In the genomic region with DNA sequence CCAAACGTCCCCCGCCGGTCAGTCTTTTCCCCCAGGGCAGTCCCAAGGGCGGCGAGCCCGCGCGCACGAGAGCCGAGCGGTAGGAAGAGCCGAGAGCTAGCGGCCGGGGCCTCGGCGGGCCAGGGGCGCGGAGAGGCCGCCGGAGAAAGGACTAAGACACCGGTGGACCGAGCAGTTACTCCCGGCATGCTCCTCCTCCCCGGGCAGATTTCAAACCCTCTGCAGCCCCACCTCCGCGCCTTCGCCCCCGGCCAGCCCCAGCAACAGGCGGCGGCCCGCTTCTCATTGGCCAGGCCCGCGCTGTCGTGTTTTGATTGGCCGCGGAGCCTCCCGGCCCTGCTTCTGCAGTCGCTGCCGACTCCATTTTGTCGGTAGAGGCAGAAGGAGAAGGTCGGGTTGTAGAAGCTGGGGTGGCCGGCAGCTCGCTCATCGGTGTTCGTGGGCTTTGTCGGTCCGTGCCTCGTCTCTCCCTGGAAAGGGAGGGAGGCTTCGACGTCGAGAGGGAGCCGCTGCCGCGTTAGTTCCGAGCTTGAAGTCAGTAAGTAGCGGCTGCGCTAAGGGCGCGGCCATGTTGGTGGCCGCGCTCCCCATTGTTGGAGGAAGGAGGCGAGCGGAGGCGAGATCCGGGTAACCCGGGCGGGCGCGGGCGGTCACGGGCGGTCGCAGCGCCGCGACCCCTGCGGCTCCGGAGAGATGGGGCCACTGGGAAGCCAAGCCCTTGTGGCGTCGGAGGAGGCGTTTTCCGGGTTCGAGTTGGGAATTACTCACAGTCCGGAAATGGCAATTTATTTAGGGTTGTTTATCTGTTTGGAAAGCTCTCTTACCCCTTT, we compare ENCODE assay signal across 8 cellular contexts. TPM values are rescaled to one million over a fixed set of nuclear protein-coding genes. Genes with fewer than 3 reads are reported as not detected.
DNase-seq lines count a peak whose midpoint lies in the region; ATAC-seq and TF ChIP-seq lines count a peak whose summit lies in the region.

PNRC2 (plus strand) TSS at position 368 of the 830 bp plus-strand sequence. CDS start 1,630 bp downstream, outside the sequence.

- H3K4me1 ChIP-seq in heart left ventricle, result peaks cover 0 to 54% (median 28%) of the 10 kb centered on the region in 12 donors
- peaks cover 42% of the 10 kb centered on the region for H3K4me1 ChIP-seq in upper lobe of right lung

- peak; percentile 96 for DNase-seq in NCI-H146 (lab: John Stamatoyannopoulos, UW)
- DNase-seq in amniotic epithelial cell (ENCODE audit: low read depth), result peak; percentile 92
- DNase-seq in heart left ventricle, result peak; percentile 97 to 98 (median 98)
- peak; percentile 99 for DNase-seq in posterior vena cava (ENCODE audit: low spot score)
- peak; percentile 98 for DNase-seq in upper lobe of right lung

- ATAC-seq in HG02852 (IDR thresholded peaks at IDR 0.05; ENCODE audit: unreplicated experiment), result peak; percentile 74
- ATAC-seq in heart left ventricle, result peak; percentile 96 to 98 (median 97)
- ATAC-seq in upper lobe of right lung, result peak; percentile 95

- peak within 1 kb of the TSS; percentile 94 to 100 (median 99) for H3K27ac ChIP-seq in heart left ventricle
- peak within 1 kb of the TSS; percentile 99 for H3K27ac ChIP-seq in upper lobe of right lung

- no peaks in the 10 kb centered on the region for H3K27me3 ChIP-seq in heart left ventricle
- no peaks in the 10 kb centered on the region for H3K27me3 ChIP-seq in upper lobe of right lung

- peak; percentile 80 to 96 for TF ChIP-seq POLR2A in heart left ventricle (IDR thresholded peaks at IDR 0.05)

- H3K9me3 ChIP-seq in heart left ventricle, result no peaks in the 10 kb centered on the region
- no peaks in the 10 kb centered on the region for H3K9me3 ChIP-seq in upper lobe of right lung

- H3K36me3 ChIP-seq in heart left ventricle (peaks cover 0 to 34% (median 30%) of the 10 kb centered on the region in 9 donors), upper lobe of right lung (peaks cover 33% of the 10 kb centered on the region)

- H3K4me3 ChIP-seq in GM12875 (ENCODE audit: low read depth, low read length), result peak within 1 kb of the TSS; percentile 84
- H3K4me3 ChIP-seq in heart left ventricle, result peak within 1 kb of the TSS; percentile 56 to 98 (median 84)
- peak within 1 kb of the TSS; percentile 76 for H3K4me3 ChIP-seq in upper lobe of right lung

- TF ChIP-seq CTCF in GM12875 (IDR thresholded peaks at IDR 0.05; ENCODE audit: borderline replicate concordance, insufficient read depth, low read depth, low read length) (no peak), heart left ventricle (IDR thresholded peaks at IDR 0.05) (peak in 1 of 12 donors; percentile 5), upper lobe of right lung (IDR thresholded peaks at IDR 0.05) (no peak)

- intact Hi-C loops in T-helper 1 cell treated with Interleukin-12 subunit alpha and Interleukin-12 subunit beta and Interleukin-4 antibody, amounts not matched to agents 30 ng/mL and 1 ng/mL, for 36 hours (cut with micrococcal nuclease), result loop anchor here (1.0 to 10.0 kb wide), 20 partner anchors 10 to 1285 kb away; partner anchors contain the start of genes CLIC4, FUCA1, GALE and HMGCL
- intact Hi-C loops in heart left ventricle (cut with DNase I), result loop anchor here in 8 of 10 donors (1.0 to 5.0 kb wide), 8 partner anchors 19 to 153 kb away; partner anchors contain the start of genes MYOM3 (in 2 of the 8) and SRSF10 (in 1 of the 8)
- intact Hi-C loops in posterior vena cava (cut with DNase I), result loop anchor here (5.0 kb wide), 1 partner anchor 63 kb away; no protein-coding TSS in a partner anchor
- intact Hi-C loops in upper lobe of right lung (cut with DNase I), result loop anchor here (10.0 kb wide), 1 partner anchor 65 kb away; no protein-coding TSS in a partner anchor

- 0 to 1% (median 0%) methylated on average over 48 to 84 of the region's 84 CpGs for WGBS in heart left ventricle, 4 donors

RNA-seq across cellular contexts. Expression of gene PNRC2, which starts in this region (rescaled TPM):
- 127 and 154 TPM in 2 replicates for total RNA-seq in T-helper 1 cell treated with Interleukin-12 subunit alpha and Interleukin-12 subunit beta and Interleukin-4 antibody, amounts not matched to agents 30 ng/mL and 1 ng/mL, for 36 hours
- 100 to 1,000 TPM in 4 of 9 donors, 10 to 100 TPM in 5; 67.7 to 137 (median 80.5) TPM for total RNA-seq in heart left ventricle
- polyA plus RNA-seq in heart left ventricle, result 10 to 100 TPM; 64.1 to 88.8 TPM
- 100 to 1,000 TPM in 1 of 2 donors, 10 to 100 TPM in 1; 85.6 to 104 TPM for total RNA-seq in posterior vena cava
- total RNA-seq in upper lobe of right lung, result 119 TPM

Comparison
In these comparisons a context has a peak if more than half of its experiments do, and no peak if none do; other contexts are left out.
1. Peak in every context shown above with its lines: DNase-seq, ATAC-seq, H3K4me3 ChIP-seq and H3K27ac ChIP-seq.